Comparison of ENCODE assay signal across 23 cellular contexts in genomic region chr17:61955621-61956020, GRCh38. TPM values are rescaled to one million over a fixed set of nuclear protein-coding genes. Genes with fewer than 3 reads are reported as not detected.
DNase-seq lines count a peak whose midpoint lies in the region; ATAC-seq, FAIRE-seq and TF ChIP-seq lines count a peak whose summit lies in the region.
"Had no signal": no experiment of that assay in that cellular context is flagged by ENCODE, and none has a peak within 500 bp of the region (broad histone marks: within the 10 kb centered on the region; RNA-seq: fewer than 3 reads in every experiment).

No MANE protein-coding gene starts in this region.

- TF ChIP-seq RAD21 in HepG2 (CRISPR knock-in tag; IDR thresholded peaks at IDR 0.05): no peak
- TF ChIP-seq RAD21 in H1 (IDR thresholded peaks at IDR 0.05 in 1 of 2, conservative IDR thresholded peaks at IDR 0.05 in 1 of 2; ENCODE audit: low read depth in 2 of 2, low read length in 2 of 2): no peak

- no peak overlapping the region for H3K9ac ChIP-seq in HepG2 (ENCODE audit: insufficient read depth, low read depth, low read length)
- H3K9ac ChIP-seq in H1 (replicated peaks in 1 of 4; ENCODE audit: extremely low read depth in 1 of 4, low read depth in 3 of 4, low read length in 3 of 4): no peak overlapping the region
- H3K9ac ChIP-seq: BLaER1 treated with 17β-estradiol and CSF1 and Interleukin-3, amounts not matched to agents 10 nM and 100 nM had no signal

- no TSS peak for BruUV-seq in HepG2 (replicated peaks; lab: Mats Ljungman, UMichigan)
- TSS peak; percentile 22 for BruUV-seq in OCI-LY7 (replicated peaks; lab: Mats Ljungman, UMichigan)

- H2BK15ac ChIP-seq in H1 (ENCODE audit: low read length): no peak overlapping the region

- H2BK20ac ChIP-seq in H1 (ENCODE audit: low read length): no peak overlapping the region

- TF ChIP-seq EP300 in HepG2 (IDR thresholded peaks at IDR 0.05; ENCODE audit: low read depth in 2 of 2, low read length in 2 of 2) (no peak), HepG2 (CRISPR knock-in tag; IDR thresholded peaks at IDR 0.05; ENCODE audit: borderline replicate concordance) (no peak), H1 (IDR thresholded peaks at IDR 0.05; ENCODE audit: borderline replicate concordance in 1 of 2, low read depth in 2 of 2, low read length in 2 of 2) (no peak), ovary (IDR thresholded peaks at IDR 0.05) (no peak)

- no peak overlapping the region for H3K18ac ChIP-seq in H1 (ENCODE audit: extremely low read depth, low read length)

- no peak overlapping the region for H4K5ac ChIP-seq in H1 (ENCODE audit: insufficient read length, low read depth, low read length)

- H3K23me2 ChIP-seq in H1 (ENCODE audit: low read depth, low read length): no peaks in the 10 kb centered on the region

- no peaks in the 10 kb centered on the region for H4K20me1 ChIP-seq in HepG2 (ENCODE audit: insufficient read depth, low read length)
- no peaks in the 10 kb centered on the region for H4K20me1 ChIP-seq in OCI-LY7 (ENCODE audit: insufficient read depth, low read length)
- no peaks in the 10 kb centered on the region for H4K20me1 ChIP-seq in H1 (replicated peaks in 1 of 2; ENCODE audit: control insufficient read depth in 1 of 2, insufficient read depth in 2 of 2, low read length in 2 of 2)

- no peaks in the 10 kb centered on the region for H3K9me2 ChIP-seq in OCI-LY7 (ENCODE audit: insufficient read depth, low read length)

- intact Hi-C loops in HepG2 (cut with micrococcal nuclease; ENCODE audit: unreplicated experiment) (no loop called here), right lobe of liver (cut with DNase I) (no loop called here), OCI-LY7 (cut with micrococcal nuclease; ENCODE audit: unreplicated experiment) (no loop called here), lower lobe of right lung (cut with DNase I) (no loop called here), ovary (cut with DNase I) (no loop called here)

- H3K27ac ChIP-seq in HepG2 (ENCODE audit: extremely low read length, insufficient read depth, low read length) (no peak overlapping the region), right lobe of liver (no peak overlapping the region), OCI-LY7 (ENCODE audit: low read depth, low read length, poor library complexity, severe bottlenecking) (no peak overlapping the region), H1 (ENCODE audit: low read depth, low read length) (no peak overlapping the region), lower lobe of right lung (no peak overlapping the region), ovary (no peak overlapping the region)
- H3K27ac ChIP-seq: 22Rv1; BLaER1 treated with 17β-estradiol and CSF1 and Interleukin-3, amounts not matched to agents 10 nM and 100 nM had no signal

- DNase-seq in HepG2 (ENCODE audit: low spot score): no peak
- no peak for DNase-seq in right lobe of liver
- DNase-seq in OCI-LY7 (ENCODE audit: low spot score): no peak
- DNase-seq in H1 (ENCODE audit: low read depth in 1 of 2, low spot score in 2 of 2): no peak
- DNase-seq in lower lobe of right lung: no peak
- DNase-seq in activated CD4-positive, CD25-positive, alpha-beta regulatory T cell treated with anti-CD3 and anti-CD28 coated beads, Interleukin-2, amount 50 U/mL, for 72 hours: no peak
- no peak for DNase-seq in left lobe of liver (ENCODE audit: low spot score)
- DNase-seq in ovary: no peak
- DNase-seq: ACHN; AML-193; BE2C; CD4-positive, alpha-beta T cell; CD8-positive, alpha-beta memory T cell; DMS 273 treated with DMSO at 0.1 percent for 48 hours; DMS79; GF-D8; H9 had no signal

- H3K4me3 ChIP-seq in HepG2 (replicated peaks in 1 of 3; ENCODE audit: insufficient read depth in 1 of 3, low read depth in 2 of 3, low read length in 3 of 3): no peak overlapping the region
- no peak overlapping the region for H3K4me3 ChIP-seq in right lobe of liver
- H3K4me3 ChIP-seq in OCI-LY7 (ENCODE audit: low read depth, low read length, poor library complexity, severe bottlenecking): no peak overlapping the region
- H3K4me3 ChIP-seq in H1 (ENCODE audit: extremely low read depth in 1 of 4, insufficient read depth in 2 of 4, low read depth in 3 of 4, low read length in 4 of 4): no peak overlapping the region
- no peak overlapping the region for H3K4me3 ChIP-seq in lower lobe of right lung
- H3K4me3 ChIP-seq in ovary: no peak overlapping the region
- H3K4me3 ChIP-seq: BLaER1 treated with 17β-estradiol and CSF1 and Interleukin-3, amounts not matched to agents 10 nM and 100 nM had no signal

- no peaks in the 10 kb centered on the region for H3K79me1 ChIP-seq in H1 (ENCODE audit: low read depth, low read length)

- POLR2A ChIA-PET in HepG2 (lab: Yijun Ruan, JAX) (no interaction called here), OCI-LY7 (lab: Charles Lee) (interaction anchor here (0.7 to 1.0 kb wide), 2 partner anchors 12 to 508 kb away, joined by 3 to 5 read pairs; no protein-coding TSS in a partner anchor), H1 (lab: Charles Lee; ENCODE audit: partially characterized antibody) (no interaction called here)

- ATAC-seq in HepG2 (no peak), right lobe of liver (no peak), lower lobe of right lung (no peak), left lobe of liver (no peak)
- ATAC-seq: HCT116 had no signal

- H3K4me2 ChIP-seq in HepG2 (ENCODE audit: low read depth, low read length) (no peak overlapping the region), OCI-LY7 (ENCODE audit: low read length) (no peak overlapping the region), H1 (ENCODE audit: insufficient read depth in 1 of 2, low read depth in 2 of 2, low read length in 2 of 2) (no peak overlapping the region)
- H3K4me2 ChIP-seq: BLaER1 treated with 17β-estradiol and CSF1 and Interleukin-3, amounts not matched to agents 10 nM and 100 nM had no signal

- in situ Hi-C loops in HepG2 (cut with HindIII; ENCODE audit: extremely low pct_ligation_motif_present, low pct_unique_long_range_greater_than_20kb): no loop called here

- no peak for TF ChIP-seq POLR2A in HepG2 (IDR thresholded peaks at IDR 0.05; ENCODE audit: insufficient read depth in 1 of 2, low read depth in 2 of 2, low read length in 2 of 2)
- TF ChIP-seq POLR2A in right lobe of liver (IDR thresholded peaks at IDR 0.05): no peak
- TF ChIP-seq POLR2A in H1 (IDR thresholded peaks at IDR 0.05; ENCODE audit: control extremely low read depth in 1 of 2, low read depth in 2 of 2, low read length in 2 of 2): no peak
- no peak for TF ChIP-seq POLR2A in ovary (IDR thresholded peaks at IDR 0.05)

- H3K27me3 ChIP-seq in HepG2 (ENCODE audit: control insufficient read depth in 1 of 2, insufficient read depth in 2 of 2, low read length in 2 of 2) (no peaks in the 10 kb centered on the region), right lobe of liver (no peaks in the 10 kb centered on the region), H1 (replicated peaks in 1 of 4; ENCODE audit: control insufficient read depth in 3 of 4, extremely low read depth in 1 of 4, insufficient read depth in 3 of 4, low read length in 3 of 4) (no peaks in the 10 kb centered on the region), lower lobe of right lung (ENCODE audit: low read depth) (no peaks in the 10 kb centered on the region), ovary (no peaks in the 10 kb centered on the region)
- H3K27me3 ChIP-seq: BE2C; BLaER1 treated with 17β-estradiol and CSF1 and Interleukin-3, amounts not matched to agents 10 nM and 100 nM had no signal

- 94% methylated on average over 4 of the region's 4 CpGs for WGBS in HepG2 (ENCODE audit: low lambda C conversion rate)
- 85% methylated on average over 4 of the region's 4 CpGs for WGBS in right lobe of liver (ENCODE audit: insufficient coverage, low coverage, low lambda C conversion rate, missing lambda C conversion rate)
- 90% methylated on average over 4 of the region's 4 CpGs; no CpG with 5 or more reads in 1 of the 2 experiments for WGBS in H1 (ENCODE audit: extremely low coverage in 1 of 2, insufficient coverage in 1 of 2, insufficient read length in 1 of 2, insufficient replicate concordance in 2 of 2, low coverage in 1 of 2, low lambda C conversion rate in 2 of 2, missing lambda C conversion rate in 1 of 2), 2 experiments
- 77 to 83% (median 80%) methylated on average over 4 of the region's 4 CpGs for WGBS in ovary, 3 donors

- no peak overlapping the region for H4K8ac ChIP-seq in H1 (ENCODE audit: extremely low read depth, insufficient read depth, low read length)

- CTCF ChIA-PET in HepG2 (lab: Yijun Ruan, JAX; ENCODE audit: low intra/inter-chr PET ratio, low total read pairs): no interaction called here
- CTCF ChIA-PET in OCI-LY7 (lab: Charles Lee; ENCODE audit: unreplicated experiment): no interaction called here
- CTCF ChIA-PET in H1 (lab: Charles Lee; ENCODE audit: partially characterized antibody): interaction anchor here (0.8 to 1.0 kb wide), 2 partner anchors 9 to 53 kb away, joined by 3 read pairs; no protein-coding TSS in a partner anchor

- no peak overlapping the region for H2AK5ac ChIP-seq in H1 (ENCODE audit: low read depth, low read length)

- H3K4me1 ChIP-seq in HepG2 (ENCODE audit: insufficient read depth, low read length) (no peaks in the 10 kb centered on the region), right lobe of liver (no peaks in the 10 kb centered on the region), OCI-LY7 (ENCODE audit: insufficient read depth, low read length, poor library complexity, severe bottlenecking) (no peaks in the 10 kb centered on the region), H1 (replicated peaks in 1 of 4; ENCODE audit: control insufficient read depth in 3 of 4, insufficient read depth in 4 of 4, low read length in 3 of 4) (no peaks in the 10 kb centered on the region), lower lobe of right lung (no peaks in the 10 kb centered on the region), ovary (ENCODE audit: insufficient read depth) (no peaks in the 10 kb centered on the region)
- H3K4me1 ChIP-seq: BE2C; BLaER1 treated with 17β-estradiol and CSF1 and Interleukin-3, amounts not matched to agents 10 nM and 100 nM had no signal

- no peaks in the 10 kb centered on the region for H3K79me2 ChIP-seq in HepG2 (ENCODE audit: insufficient read depth, low read length)
- H3K79me2 ChIP-seq in OCI-LY7 (ENCODE audit: insufficient read depth, low read depth, low read length): no peaks in the 10 kb centered on the region
- H3K79me2 ChIP-seq in H1 (ENCODE audit: control insufficient read depth in 1 of 2, insufficient read depth in 2 of 2, low read length in 2 of 2): no peaks in the 10 kb centered on the region

- FAIRE-seq in HepG2 (lab: Jason Lieb, UNC) (no peak), H1 (lab: Jason Lieb, UNC) (no peak)
- FAIRE-seq: A204.1, D721Med, GM12892 had no signal

- no peak overlapping the region for H3K56ac ChIP-seq in H1 (replicated peaks; ENCODE audit: insufficient read length, low read depth, low read length)

- H2BK5ac ChIP-seq in H1 (ENCODE audit: low read depth, low read length): no peak overlapping the region

- no peak overlapping the region for H2BK120ac ChIP-seq in H1 (replicated peaks; ENCODE audit: low read depth, low read length)

- H4K91ac ChIP-seq in H1 (replicated peaks; ENCODE audit: insufficient read length, low read length): no peak overlapping the region

- no peak overlapping the region for H3K4ac ChIP-seq in H1 (replicated peaks; ENCODE audit: insufficient read length, low read depth, low read length)

- H3K9me3 ChIP-seq in HepG2 (ENCODE audit: low read length) (no peaks in the 10 kb centered on the region), right lobe of liver (no peaks in the 10 kb centered on the region), OCI-LY7 (ENCODE audit: low read length) (no peaks in the 10 kb centered on the region), H1 (ENCODE audit: insufficient read depth in 2 of 2, low read depth in 1 of 2, low read length in 1 of 2) (no peaks in the 10 kb centered on the region), lower lobe of right lung (no peaks in the 10 kb centered on the region), ovary (no peaks in the 10 kb centered on the region)
- H3K9me3 ChIP-seq: BE2C; BLaER1 treated with 17β-estradiol and CSF1 and Interleukin-3, amounts not matched to agents 10 nM and 100 nM had no signal

- peaks cover 30 to 78% of the 10 kb centered on the region in 2 experiments for H3K36me3 ChIP-seq in HepG2 (replicated peaks in 1 of 2; ENCODE audit: control insufficient read depth in 1 of 2, insufficient read depth in 2 of 2, low read length in 2 of 2)
- peaks cover 6 to 82% (median 36%) of the 10 kb centered on the region in 4 donors for H3K36me3 ChIP-seq in right lobe of liver
- peaks cover 84% of the 10 kb centered on the region for H3K36me3 ChIP-seq in OCI-LY7 (ENCODE audit: insufficient read depth, low read length)
- H3K36me3 ChIP-seq in H1 (ENCODE audit: control insufficient read depth in 2 of 4, insufficient read depth in 4 of 4, low read length in 3 of 4): peaks cover 8 to 75% (median 48%) of the 10 kb centered on the region in 4 experiments
- H3K36me3 ChIP-seq in lower lobe of right lung: peaks cover 100% of the 10 kb centered on the region
- H3K36me3 ChIP-seq in ovary: no peaks in the 10 kb centered on the region

- no peak overlapping the region for H3K14ac ChIP-seq in H1 (ENCODE audit: insufficient read length)

- H3K23ac ChIP-seq in H1 (ENCODE audit: insufficient read length): no peak overlapping the region

- no peak overlapping the region for H2AFZ ChIP-seq in HepG2 (ENCODE audit: low read length)
- H2AFZ ChIP-seq in OCI-LY7 (ENCODE audit: low read length): no peak overlapping the region
- no peak overlapping the region for H2AFZ ChIP-seq in H1 (ENCODE audit: low read length)

- no peak overlapping the region for H2BK12ac ChIP-seq in H1 (ENCODE audit: low read depth, low read length)

- TF ChIP-seq CTCF in HepG2 (CRISPR knock-in tag; IDR thresholded peaks at IDR 0.05) (no peak), right lobe of liver (IDR thresholded peaks at IDR 0.05) (no peak), OCI-LY7 (conservative IDR thresholded peaks at IDR 0.05; ENCODE audit: low read length) (no peak), H1 (IDR thresholded peaks at IDR 0.05; ENCODE audit: control extremely low read depth in 1 of 3, insufficient read depth in 1 of 3, low read depth in 1 of 3, low read length in 3 of 3) (no peak), lower lobe of right lung (IDR thresholded peaks at IDR 0.05) (no peak), ovary (IDR thresholded peaks at IDR 0.05) (no peak)

RNA-seq across cellular contexts. Expression of gene INTS2, which starts 27.8 kb away (rescaled TPM):
- total RNA-seq in HepG2 (2016; rRNA removed; fragmentation: Illumina TruSeq; extraction: Trizol) (30.2 and 33.3 TPM in 2 replicates), right lobe of liver (1 to 10 TPM; 4.2 to 6.5 (median 4.9) TPM), OCI-LY7 (2022) (26.9 and 27.9 TPM in 2 replicates), lower lobe of right lung (12.7 TPM), left lobe of liver (4.6 TPM), ovary (10 to 100 TPM in 3 of 7 donors, 1 to 10 TPM in 4; 5.8 to 11.0 (median 9.1) TPM)
- total RNA-seq in HepG2 (2016; cell fraction: cytosol; rRNA removed; fragmentation: Illumina TruSeq; extraction: Trizol; ENCODE audit: low read depth): 9.6 and 10.0 TPM in 2 replicates
- total RNA-seq in HepG2 (2016; cell fraction: insoluble cytoplasmic fraction; rRNA removed; fragmentation: Illumina TruSeq; extraction: Trizol): 30.6 and 32.6 TPM in 2 replicates
- 6.9 and 8.3 TPM in 2 replicates for total RNA-seq in HepG2 (2016; cell fraction: membrane; rRNA removed; fragmentation: Illumina TruSeq; extraction: Trizol)
- 34.0 and 37.1 TPM in 2 replicates for total RNA-seq in HepG2 (2016; cell fraction: nucleus; rRNA removed; fragmentation: Illumina TruSeq; extraction: Trizol)
- polyA plus RNA-seq in HepG2 (2011; rRNA removed) (15.6 and 20.5 TPM in 2 replicates), H1 (2011; rRNA removed) (6.3 and 9.4 TPM in 2 replicates), ovary (1 to 10 TPM; 2.3 to 4.6 TPM)
- polyA plus RNA-seq in HepG2 (2011; cell fraction: cytosol; rRNA removed): 8.1 and 11.7 TPM in 2 replicates
- polyA plus RNA-seq in HepG2 (2011; cell fraction: nucleus; rRNA removed): 14.6 and 16.8 TPM in 2 replicates
- polyA plus RNA-seq in HepG2 (2012): 9.4 and 11.7 TPM in 2 replicates
- polyA plus RNA-seq in HepG2 (2016; cell fraction: cytosol; fragmentation: Illumina TruSeq; extraction: Trizol; ENCODE audit: low read depth): 0.37 and 0.51 TPM in 2 replicates
- polyA plus RNA-seq in HepG2 (2016; cell fraction: insoluble cytoplasmic fraction; fragmentation: Illumina TruSeq; extraction: Trizol; ENCODE audit: low read depth): 11.5 and 12.2 TPM in 2 replicates
- 0.73 and 1.1 TPM in 2 replicates for polyA plus RNA-seq in HepG2 (2016; cell fraction: membrane; fragmentation: Illumina TruSeq; extraction: Trizol; ENCODE audit: low read depth)
- polyA plus RNA-seq in HepG2 (2016; cell fraction: nucleus; fragmentation: Illumina TruSeq; extraction: Trizol; ENCODE audit: insufficient read depth, low read depth): 24.0 and 26.7 TPM in 2 replicates
- polyA minus RNA-seq in HepG2 (2011; rRNA and poly(A)+ RNA removed; ENCODE audit: low replicate concordance): 26.3 and 37.9 TPM in 2 replicates
- 29.4 and 32.8 TPM in 2 replicates for polyA minus RNA-seq in HepG2 (2011; cell fraction: cytosol; rRNA and poly(A)+ RNA removed)
- 49.4 and 55.6 TPM in 2 replicates for polyA minus RNA-seq in HepG2 (2011; cell fraction: nucleus; rRNA and poly(A)+ RNA removed)
- total RNA-seq in OCI-LY7 (2014; rRNA removed; shearing (Covaris generic)): 15.8 and 17.9 TPM in 2 replicates
- 21.8 and 21.9 TPM in 2 replicates for total RNA-seq in H1 (2021; fragmentation: NEBNext Ultra II Directional; extraction: Animal tissue kit (Norgen Biotek cat#: 25700))
- 9.7 TPM for polyA plus RNA-seq in H1 (2011; cell fraction: cytosol; rRNA removed)
- polyA plus RNA-seq in H1 (2011; cell fraction: nucleus; rRNA removed): 6.9 TPM
- polyA plus RNA-seq in H1 (2012, experiment 1 of 2): 6.8 to 13.8 TPM (median 10.4 TPM) in 4 replicates
- polyA plus RNA-seq in H1 (2012, experiment 2 of 2): 0.47 TPM
- 9.4 TPM for polyA plus RNA-seq in H1 (2013, experiment 1 of 2)
- polyA plus RNA-seq in H1 (2013, experiment 2 of 2): 9.8 TPM
- polyA minus RNA-seq in H1 (2011; rRNA and poly(A)+ RNA removed): 36.1 and 49.5 TPM in 2 replicates
- polyA minus RNA-seq in H1 (2011; cell fraction: cytosol; rRNA and poly(A)+ RNA removed): 22.3 TPM
- 25.5 TPM for polyA minus RNA-seq in H1 (2011; cell fraction: nucleus; rRNA and poly(A)+ RNA removed)

Comparison
In these comparisons a context has a peak if more than half of its experiments do, and no peak if none do; other contexts are left out.
1. Of the 41 proteins assayed by ChIP-seq in both HepG2 and H1: peak only in HepG2: none; only in H1: none; in both: MAFK; in neither: 40.